In genomic region chr2:172430027-172430426, GRCh38 we compare ENCODE assay signal across 1 cellular context.
TF ChIP-seq lines count a peak whose summit lies in the region.

No MANE protein-coding gene starts in this region.

TF ChIP-seq in A549, 52 proteins besides CTCF, POLR2A, EP300 and RAD21 (continued from another document):
- no peak for TF ChIP-seq PBX3 (IDR thresholded peaks at IDR 0.05)
- no peak for TF ChIP-seq GATA3 (IDR thresholded peaks at IDR 0.05; ENCODE audit: borderline replicate concordance)
